Comparison of ENCODE assay signal across 1 cellular context in the genomic region with DNA sequence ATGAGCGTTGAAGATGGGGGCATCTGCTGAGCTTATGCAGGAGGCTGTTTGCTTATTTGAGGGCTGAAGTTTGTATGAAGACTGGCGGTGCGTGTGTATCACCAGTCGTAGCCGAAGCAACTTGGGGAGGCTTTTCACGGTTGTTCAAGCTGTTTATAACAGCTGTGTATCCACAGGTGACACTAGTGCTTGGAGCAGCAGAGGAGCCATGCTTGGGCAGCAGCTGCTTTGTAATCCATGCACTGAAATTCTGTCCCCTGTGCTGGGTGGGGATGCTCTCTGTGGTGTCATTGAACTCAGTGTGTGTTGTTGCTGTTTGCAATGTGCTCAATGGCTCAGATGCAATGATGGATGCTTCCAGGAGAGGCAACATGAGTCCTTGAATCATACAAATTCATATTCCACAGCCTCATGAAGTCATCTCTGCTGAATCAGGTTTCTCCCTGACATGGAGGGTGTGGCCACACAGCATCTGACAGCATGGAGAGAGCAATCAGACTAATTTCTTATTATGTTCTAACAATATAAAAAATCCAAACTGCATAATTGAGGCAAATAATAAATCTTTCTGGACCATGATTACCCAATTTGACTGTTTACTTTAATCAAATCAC.
TF ChIP-seq lines count a peak whose summit lies in the region.

No MANE protein-coding gene starts in this region.

TF ChIP-seq in K562, 482 proteins besides CTCF, POLR2A, EP300 and RAD21:
- no peak for TF ChIP-seq RBM25 (IDR thresholded peaks at IDR 0.05; ENCODE audit: low read depth, low read length, severe bottlenecking)
- TF ChIP-seq, protein P1, sequence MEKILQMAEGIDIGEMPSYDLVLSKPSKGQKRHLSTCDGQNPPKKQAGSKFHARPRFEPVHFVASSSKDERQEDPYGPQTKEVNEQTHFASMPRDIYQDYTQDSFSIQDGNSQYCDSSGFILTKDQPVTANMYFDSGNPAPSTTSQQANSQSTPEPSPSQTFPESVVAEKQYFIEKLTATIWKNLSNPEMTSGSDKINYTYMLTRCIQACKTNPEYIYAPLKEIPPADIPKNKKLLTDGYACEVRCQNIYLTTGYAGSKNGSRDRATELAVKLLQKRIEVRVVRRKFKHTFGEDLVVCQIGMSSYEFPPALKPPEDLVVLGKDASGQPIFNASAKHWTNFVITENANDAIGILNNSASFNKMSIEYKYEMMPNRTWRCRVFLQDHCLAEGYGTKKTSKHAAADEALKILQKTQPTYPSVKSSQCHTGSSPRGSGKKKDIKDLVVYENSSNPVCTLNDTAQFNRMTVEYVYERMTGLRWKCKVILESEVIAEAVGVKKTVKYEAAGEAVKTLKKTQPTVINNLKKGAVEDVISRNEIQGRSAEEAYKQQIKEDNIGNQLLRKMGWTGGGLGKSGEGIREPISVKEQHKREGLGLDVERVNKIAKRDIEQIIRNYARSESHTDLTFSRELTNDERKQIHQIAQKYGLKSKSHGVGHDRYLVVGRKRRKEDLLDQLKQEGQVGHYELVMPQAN (IDR thresholded peaks at IDR 0.05; ENCODE audit: borderline replicate concordance) = no peak
- no peak for TF ChIP-seq ZSCAN32 (CRISPR knock-in tag; IDR thresholded peaks at IDR 0.05)
- TF ChIP-seq PHF20 (IDR thresholded peaks at IDR 0.05; ENCODE audit: partially characterized antibody) = no peak
- TF ChIP-seq, protein P2, sequence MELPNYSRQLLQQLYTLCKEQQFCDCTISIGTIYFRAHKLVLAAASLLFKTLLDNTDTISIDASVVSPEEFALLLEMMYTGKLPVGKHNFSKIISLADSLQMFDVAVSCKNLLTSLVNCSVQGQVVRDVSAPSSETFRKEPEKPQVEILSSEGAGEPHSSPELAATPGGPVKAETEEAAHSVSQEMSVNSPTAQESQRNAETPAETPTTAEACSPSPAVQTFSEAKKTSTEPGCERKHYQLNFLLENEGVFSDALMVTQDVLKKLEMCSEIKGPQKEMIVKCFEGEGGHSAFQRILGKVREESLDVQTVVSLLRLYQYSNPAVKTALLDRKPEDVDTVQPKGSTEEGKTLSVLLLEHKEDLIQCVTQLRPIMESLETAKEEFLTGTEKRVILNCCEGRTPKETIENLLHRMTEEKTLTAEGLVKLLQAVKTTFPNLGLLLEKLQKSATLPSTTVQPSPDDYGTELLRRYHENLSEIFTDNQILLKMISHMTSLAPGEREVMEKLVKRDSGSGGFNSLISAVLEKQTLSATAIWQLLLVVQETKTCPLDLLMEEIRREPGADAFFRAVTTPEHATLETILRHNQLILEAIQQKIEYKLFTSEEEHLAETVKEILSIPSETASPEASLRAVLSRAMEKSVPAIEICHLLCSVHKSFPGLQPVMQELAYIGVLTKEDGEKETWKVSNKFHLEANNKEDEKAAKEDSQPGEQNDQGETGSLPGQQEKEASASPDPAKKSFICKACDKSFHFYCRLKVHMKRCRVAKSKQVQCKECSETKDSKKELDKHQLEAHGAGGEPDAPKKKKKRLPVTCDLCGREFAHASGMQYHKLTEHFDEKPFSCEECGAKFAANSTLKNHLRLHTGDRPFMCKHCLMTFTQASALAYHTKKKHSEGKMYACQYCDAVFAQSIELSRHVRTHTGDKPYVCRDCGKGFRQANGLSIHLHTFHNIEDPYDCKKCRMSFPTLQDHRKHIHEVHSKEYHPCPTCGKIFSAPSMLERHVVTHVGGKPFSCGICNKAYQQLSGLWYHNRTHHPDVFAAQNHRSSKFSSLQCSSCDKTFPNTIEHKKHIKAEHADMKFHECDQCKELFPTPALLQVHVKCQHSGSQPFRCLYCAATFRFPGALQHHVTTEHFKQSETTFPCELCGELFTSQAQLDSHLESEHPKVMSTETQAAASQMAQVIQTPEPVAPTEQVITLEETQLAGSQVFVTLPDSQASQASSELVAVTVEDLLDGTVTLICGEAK (IDR thresholded peaks at IDR 0.05) = no peak
- TF ChIP-seq, protein P2 (CRISPR knock-in tag; IDR thresholded peaks at IDR 0.05) = no peak
- TF ChIP-seq, protein P3, sequence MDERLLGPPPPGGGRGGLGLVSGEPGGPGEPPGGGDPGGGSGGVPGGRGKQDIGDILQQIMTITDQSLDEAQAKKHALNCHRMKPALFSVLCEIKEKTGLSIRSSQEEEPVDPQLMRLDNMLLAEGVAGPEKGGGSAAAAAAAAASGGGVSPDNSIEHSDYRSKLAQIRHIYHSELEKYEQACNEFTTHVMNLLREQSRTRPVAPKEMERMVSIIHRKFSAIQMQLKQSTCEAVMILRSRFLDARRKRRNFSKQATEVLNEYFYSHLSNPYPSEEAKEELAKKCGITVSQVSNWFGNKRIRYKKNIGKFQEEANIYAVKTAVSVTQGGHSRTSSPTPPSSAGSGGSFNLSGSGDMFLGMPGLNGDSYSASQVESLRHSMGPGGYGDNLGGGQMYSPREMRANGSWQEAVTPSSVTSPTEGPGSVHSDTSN (CRISPR knock-in tag; IDR thresholded peaks at IDR 0.05; ENCODE audit: low read depth) = no peak
- TF ChIP-seq, protein P3 (tag; conservative IDR thresholded peaks at IDR 0.05; ENCODE audit: low read depth) = no peak
- TF ChIP-seq, protein P4, sequence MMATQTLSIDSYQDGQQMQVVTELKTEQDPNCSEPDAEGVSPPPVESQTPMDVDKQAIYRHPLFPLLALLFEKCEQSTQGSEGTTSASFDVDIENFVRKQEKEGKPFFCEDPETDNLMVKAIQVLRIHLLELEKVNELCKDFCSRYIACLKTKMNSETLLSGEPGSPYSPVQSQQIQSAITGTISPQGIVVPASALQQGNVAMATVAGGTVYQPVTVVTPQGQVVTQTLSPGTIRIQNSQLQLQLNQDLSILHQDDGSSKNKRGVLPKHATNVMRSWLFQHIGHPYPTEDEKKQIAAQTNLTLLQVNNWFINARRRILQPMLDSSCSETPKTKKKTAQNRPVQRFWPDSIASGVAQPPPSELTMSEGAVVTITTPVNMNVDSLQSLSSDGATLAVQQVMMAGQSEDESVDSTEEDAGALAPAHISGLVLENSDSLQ (IDR thresholded peaks at IDR 0.05) = no peak
- TF ChIP-seq, protein P5, sequence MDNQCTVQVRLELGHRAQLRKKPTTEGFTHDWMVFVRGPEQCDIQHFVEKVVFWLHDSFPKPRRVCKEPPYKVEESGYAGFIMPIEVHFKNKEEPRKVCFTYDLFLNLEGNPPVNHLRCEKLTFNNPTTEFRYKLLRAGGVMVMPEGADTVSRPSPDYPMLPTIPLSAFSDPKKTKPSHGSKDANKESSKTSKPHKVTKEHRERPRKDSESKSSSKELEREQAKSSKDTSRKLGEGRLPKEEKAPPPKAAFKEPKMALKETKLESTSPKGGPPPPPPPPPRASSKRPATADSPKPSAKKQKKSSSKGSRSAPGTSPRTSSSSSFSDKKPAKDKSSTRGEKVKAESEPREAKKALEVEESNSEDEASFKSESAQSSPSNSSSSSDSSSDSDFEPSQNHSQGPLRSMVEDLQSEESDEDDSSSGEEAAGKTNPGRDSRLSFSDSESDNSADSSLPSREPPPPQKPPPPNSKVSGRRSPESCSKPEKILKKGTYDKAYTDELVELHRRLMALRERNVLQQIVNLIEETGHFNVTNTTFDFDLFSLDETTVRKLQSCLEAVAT (IDR thresholded peaks at IDR 0.05) = no peak
- TF ChIP-seq RBM17 (IDR thresholded peaks at IDR 0.05; ENCODE audit: borderline replicate concordance, low read depth, low read length) = no peak
- TF ChIP-seq C11orf30 (IDR thresholded peaks at IDR 0.05; ENCODE audit: low read depth) = no peak
- TF ChIP-seq HMG20B (CRISPR knock-in tag; IDR thresholded peaks at IDR 0.05) = no peak
- no peak for TF ChIP-seq PCBP2 (IDR thresholded peaks at IDR 0.05; ENCODE audit: low read depth, low read length, poor library complexity, severe bottlenecking)
- TF ChIP-seq BRD9 (IDR thresholded peaks at IDR 0.05; ENCODE audit: low read depth, partially characterized antibody) = no peak
TF ChIP-seq in K562: peak in this region for 0.
